16 cellular contexts compared by ENCODE assay signal in genomic region chr9:99249619-99250018, GRCh38. TPM values are rescaled to one million over a fixed set of nuclear protein-coding genes. Genes with fewer than 3 reads are reported as not detected.
DNase-seq lines count a peak whose midpoint lies in the region; ATAC-seq, FAIRE-seq and TF ChIP-seq lines count a peak whose summit lies in the region.
"Had no signal": no experiment of that assay in that cellular context is flagged by ENCODE, and none has a peak within 500 bp of the region (broad histone marks: within the 10 kb centered on the region; RNA-seq: fewer than 3 reads in every experiment).

No MANE protein-coding gene starts in this region.

- H3K4me3 ChIP-seq in GM23248: no peak overlapping the region

- H3K27me3 Mint-ChIP-seq in activated CD8-positive, alpha-beta T cell treated with anti-CD3 and anti-CD28 coated beads, Interleukin-2, amount 10 ng/mL, durations not matched to agents 7 days and 5 days (ENCODE audit: low read depth): no peaks in the 10 kb centered on the region
- no peaks in the 10 kb centered on the region for H3K27me3 Mint-ChIP-seq in type B pancreatic cell

- no peaks in the 10 kb centered on the region for H3K9me2 ChIP-seq in GM23248 (ENCODE audit: insufficient read depth)

- peaks cover 6% of the 10 kb centered on the region; the same call in 1 of the 2 replicates for H3K4me1 ChIP-seq in GM23248 (ENCODE audit: insufficient read depth)
- H3K4me1 ChIP-seq: BE2C had no signal

- no peak overlapping the region for H3K9ac ChIP-seq in GM23248

- H3K9me3 Mint-ChIP-seq in activated CD8-positive, alpha-beta T cell treated with anti-CD3 and anti-CD28 coated beads, Interleukin-2, amount 10 ng/mL, durations not matched to agents 7 days and 5 days (ENCODE audit: insufficient read depth): no peaks in the 10 kb centered on the region
- no peaks in the 10 kb centered on the region for H3K9me3 Mint-ChIP-seq in type B pancreatic cell

- in situ Hi-C loops in GM23248 (cut with MboI): loop anchor here (25.0 kb wide), 1 partner anchor 763 kb away; no protein-coding TSS in a partner anchor

- no peaks in the 10 kb centered on the region for H3K27me3 ChIP-seq in GM23248 (replicated peaks; ENCODE audit: insufficient read depth)
- H3K27me3 ChIP-seq: BE2C had no signal

- CTCF ChIA-PET in activated CD8-positive, alpha-beta T cell treated with anti-CD3 and anti-CD28 coated beads, Interleukin-2, amount 10 ng/mL, durations not matched to agents 7 days and 5 days (lab: Charles Lee): interaction anchor here (1.0 to 8.7 kb wide), 7 partner anchors 10 to 250 kb away, joined by 3 to 71 read pairs (median 4); no protein-coding TSS in a partner anchor

- H3K79me2 ChIP-seq in GM23248 (ENCODE audit: insufficient read depth): no peaks in the 10 kb centered on the region

- peak overlapping the region; percentile 72 for H3K27ac Mint-ChIP-seq in activated CD8-positive, alpha-beta T cell treated with anti-CD3 and anti-CD28 coated beads, Interleukin-2, amount 10 ng/mL, durations not matched to agents 7 days and 5 days
- H3K27ac Mint-ChIP-seq in type B pancreatic cell: no peak overlapping the region

- H3K36me3 Mint-ChIP-seq in activated CD8-positive, alpha-beta T cell treated with anti-CD3 and anti-CD28 coated beads, Interleukin-2, amount 10 ng/mL, durations not matched to agents 7 days and 5 days (ENCODE audit: low read depth): no peaks in the 10 kb centered on the region
- no peaks in the 10 kb centered on the region for H3K36me3 Mint-ChIP-seq in type B pancreatic cell

- TF ChIP-seq CTCF in type B pancreatic cell (conservative IDR thresholded peaks at IDR 0.05): no peak

- H2AFZ ChIP-seq in GM23248: no peak overlapping the region

- H3F3A ChIP-seq in GM23248 (ENCODE audit: insufficient read depth): no peaks in the 10 kb centered on the region

- POLR2A ChIA-PET in activated CD8-positive, alpha-beta T cell treated with anti-CD3 and anti-CD28 coated beads, Interleukin-2, amount 10 ng/mL, durations not matched to agents 7 days and 5 days (lab: Charles Lee): interaction anchor here (0.5 to 2.0 kb wide), 2 partner anchors 18 to 28 kb away, joined by 4 read pairs; partner anchors contain the start of gene ALG2

- no peak for DNase-seq in GM12891 (ENCODE audit: insufficient read length, low spot score)
- peak; percentile 28 for DNase-seq in GM23248
- peak; percentile 68 for DNase-seq in activated CD8-positive, alpha-beta T cell treated with anti-CD3 and anti-CD28 coated beads, Interleukin-2, amount 10 ng/mL, durations not matched to agents 7 days and 5 days
- peak; percentile 64 for DNase-seq in renal cortical epithelial cell (ENCODE audit: low read depth)
- DNase-seq in AG20443 (ENCODE audit: low spot score): no peak
- no peak for DNase-seq in ureter (ENCODE audit: low spot score)
- DNase-seq in type B pancreatic cell (ENCODE audit: extremely low spot score, unreplicated experiment): no peak
- DNase-seq: BE2C, hippocampal formation, kidney, midbrain, NCI-H1105 treated with DMSO at 0.1 percent for 48 hours, NCI-H2171, NCI-H774 had no signal

- peak; percentile 76 for FAIRE-seq in GM12891 (lab: Jason Lieb, UNC)
- FAIRE-seq: astrocyte, kidney had no signal

- no peak overlapping the region for H3K4me2 ChIP-seq in GM23248 (ENCODE audit: unreplicated experiment)

- H3K36me3 ChIP-seq in GM23248 (ENCODE audit: low read depth): no peaks in the 10 kb centered on the region
- H3K36me3 ChIP-seq: BE2C had no signal

- no peak for TF ChIP-seq POLR2A in GM12891 (IDR thresholded peaks at IDR 0.05; ENCODE audit: low read depth, low read length)

- H3K27ac ChIP-seq in GM23248: no peak overlapping the region

- no peaks in the 10 kb centered on the region for H3K9me3 ChIP-seq in GM23248 (ENCODE audit: low read depth)
- H3K9me3 ChIP-seq: BE2C had no signal

- no peak overlapping the region for H3K4me3 Mint-ChIP-seq in activated CD8-positive, alpha-beta T cell treated with anti-CD3 and anti-CD28 coated beads, Interleukin-2, amount 10 ng/mL, durations not matched to agents 7 days and 5 days
- no peak overlapping the region for H3K4me3 Mint-ChIP-seq in type B pancreatic cell

- peak; percentile 71 for ATAC-seq in activated CD8-positive, alpha-beta T cell treated with anti-CD3 and anti-CD28 coated beads, Interleukin-2, amount 10 ng/mL, durations not matched to agents 7 days and 5 days
- ATAC-seq: HCT116 had no signal

- H4K20me1 ChIP-seq in GM23248 (ENCODE audit: insufficient read depth): no peaks in the 10 kb centered on the region

- H3K4me1 Mint-ChIP-seq in activated CD8-positive, alpha-beta T cell treated with anti-CD3 and anti-CD28 coated beads, Interleukin-2, amount 10 ng/mL, durations not matched to agents 7 days and 5 days (ENCODE audit: low read depth): peaks cover 35% of the 10 kb centered on the region
- no peaks in the 10 kb centered on the region for H3K4me1 Mint-ChIP-seq in type B pancreatic cell (ENCODE audit: unreplicated experiment)

TF ChIP-seq in GM12891, 5 proteins besides CTCF, POLR2A, EP300 and RAD21:
- TF ChIP-seq POU2F2 (IDR thresholded peaks at IDR 0.05; ENCODE audit: low read depth, low read length) (no peak), POLR2AphosphoS5 (IDR thresholded peaks at IDR 0.05; ENCODE audit: low read depth, low read length) (no peak), PAX5 (IDR thresholded peaks at IDR 0.05; ENCODE audit: insufficient read depth, low read length, severe bottlenecking) (no peak), TAF1 (IDR thresholded peaks at IDR 0.05; ENCODE audit: low read depth, low read length) (no peak), SPI1 (IDR thresholded peaks at IDR 0.05; ENCODE audit: low read depth, low read length) (no peak)
TF ChIP-seq in GM12891: peak in this region for 0.

RNA-seq across cellular contexts. Expression of gene SEC61B, which starts 27.5 kb away (rescaled TPM):
- polyA plus RNA-seq in GM12891 (2012; ENCODE audit: low read depth, missing spikeins): 570 TPM
- total RNA-seq in GM23248 (2014; rRNA removed; shearing (Covaris generic)): 117 and 127 TPM in 2 replicates
- polyA plus RNA-seq in GM23248 (2016; fragmentation: Nextera tagmentation; extraction: Ambion mirVana): 428 and 441 TPM in 2 replicates
- 100 to 1,000 TPM; 122 to 124 TPM for total RNA-seq in activated CD8-positive, alpha-beta T cell treated with anti-CD3 and anti-CD28 coated beads, Interleukin-2, amount 10 ng/mL, durations not matched to agents 7 days and 5 days
- total RNA-seq in renal cortical epithelial cell: 70.1 and 134 TPM in 2 replicates
- total RNA-seq in ureter: 75.1 TPM
- total RNA-seq in type B pancreatic cell (ENCODE audit: low replicate concordance): 133 and 137 TPM in 2 replicates

RNA-seq across cellular contexts. Expression of gene ALG2, which starts 27.9 kb away (rescaled TPM):
- 25.7 TPM for polyA plus RNA-seq in GM12891 (2012; ENCODE audit: low read depth, missing spikeins)
- 61.7 and 65.8 TPM in 2 replicates for total RNA-seq in GM23248 (2014; rRNA removed; shearing (Covaris generic))
- polyA plus RNA-seq in GM23248 (2016; fragmentation: Nextera tagmentation; extraction: Ambion mirVana): 59.5 and 64.5 TPM in 2 replicates
- 10 to 100 TPM; 19.9 to 22.0 TPM for total RNA-seq in activated CD8-positive, alpha-beta T cell treated with anti-CD3 and anti-CD28 coated beads, Interleukin-2, amount 10 ng/mL, durations not matched to agents 7 days and 5 days
- total RNA-seq in renal cortical epithelial cell: 46.7 and 54.6 TPM in 2 replicates
- total RNA-seq in ureter: 46.5 TPM
- total RNA-seq in type B pancreatic cell (ENCODE audit: low replicate concordance): 35.3 and 45.7 TPM in 2 replicates

Comparison
In these comparisons a context has a peak if more than half of its experiments do, and no peak if none do; other contexts are left out.
1. DNase-seq: peak in GM23248 (single experiment), activated CD8-positive, alpha-beta T cell treated with anti-CD3 and anti-CD28 coated beads, Interleukin-2, amount 10 ng/mL, durations not matched to agents 7 days and 5 days (single experiment) and renal cortical epithelial cell (single experiment); none in GM12891 (single experiment), AG20443 (single experiment), ureter (single experiment) and type B pancreatic cell (single experiment).